ENCODE assay signal across 8 cellular contexts in genomic region chr1:246565751-246566127, GRCh38. TPM values are rescaled to one million over a fixed set of nuclear protein-coding genes. Genes with fewer than 3 reads are reported as not detected.
DNase-seq lines count a peak whose midpoint lies in the region; ATAC-seq and TF ChIP-seq lines count a peak whose summit lies in the region.

No MANE protein-coding gene starts in this region.

- no peaks in the 10 kb centered on the region for H4K20me1 ChIP-seq in OCI-LY1 (ENCODE audit: insufficient read depth, low read length)

- TF ChIP-seq CTCF in OCI-LY1 (IDR thresholded peaks at IDR 0.05; ENCODE audit: low read length), result no peak
- TF ChIP-seq CTCF in endothelial cell (IDR thresholded peaks at IDR 0.05; ENCODE audit: unreplicated experiment), result no peak
- no peak for TF ChIP-seq CTCF in neural crest cell (conservative IDR thresholded peaks at IDR 0.05)

- H3K4me3 ChIP-seq in OCI-LY1 (ENCODE audit: low read depth, low read length, poor library complexity, severe bottlenecking), result peak overlapping the region; percentile 84

- no peak overlapping the region for H2AFZ ChIP-seq in OCI-LY1 (ENCODE audit: low read length)

- no peaks in the 10 kb centered on the region for H3K27me3 ChIP-seq in OCI-LY1 (ENCODE audit: insufficient read depth, low read length)

- H3K27ac ChIP-seq in OCI-LY1 (ENCODE audit: low read depth, low read length, poor library complexity, severe bottlenecking), result no peak overlapping the region

- H3K4me1 Mint-ChIP-seq in stimulated activated naive CD8-positive, alpha-beta T cell treated with anti-CD3 and anti-CD28 coated beads, Interleukin-15, Interleukin-2, amounts not matched to agents 100 ng/mL and 50 ng/mL, for 24 hours (ENCODE audit: low read depth), result peaks cover 46% of the 10 kb centered on the region
- peaks cover 27% of the 10 kb centered on the region for H3K4me1 Mint-ChIP-seq in endothelial cell (ENCODE audit: unreplicated experiment)
- peaks cover 30% of the 10 kb centered on the region for H3K4me1 Mint-ChIP-seq in neural crest cell

- H3K9ac ChIP-seq in OCI-LY1 (ENCODE audit: low read length), result peak overlapping the region; percentile 70

- peak overlapping the region; percentile 99 for H3K4me3 Mint-ChIP-seq in stimulated activated naive CD8-positive, alpha-beta T cell treated with anti-CD3 and anti-CD28 coated beads, Interleukin-15, Interleukin-2, amounts not matched to agents 100 ng/mL and 50 ng/mL, for 24 hours
- H3K4me3 Mint-ChIP-seq in endothelial cell (ENCODE audit: unreplicated experiment) (peak overlapping the region; percentile 95), neural crest cell (peak overlapping the region; percentile 99)

- peaks cover 63% of the 10 kb centered on the region for H3K79me2 ChIP-seq in OCI-LY1 (ENCODE audit: insufficient read depth, low read length)

- no peak for DNase-seq in stimulated activated naive CD8-positive, alpha-beta T cell treated with anti-CD3 and anti-CD28 coated beads, Interleukin-15, Interleukin-2, amounts not matched to agents 100 U/mL and 50 U/mL, for 24 hours
- DNase-seq in endothelial cell (ENCODE audit: low spot score) (no peak), neural crest cell (ENCODE audit: low read depth, low spot score) (no peak), HuH-7 (ENCODE audit: low spot score) (no peak)
- no peak for DNase-seq in stimulated activated CD4-positive, alpha-beta T cell treated with anti-CD3 and anti-CD28 coated beads, Interleukin-4, amount 100 ng/mL, for 1 hour
- no peak for DNase-seq in stimulated activated CD4-positive, alpha-beta T cell treated with anti-CD3 and anti-CD28 coated beads, Interleukin-1b, Interleukin-23, amount 100 ng/mL, for 48 hours

- no peaks in the 10 kb centered on the region for H3F3A ChIP-seq in OCI-LY1 (ENCODE audit: insufficient read depth, low read length)

- H3K36me3 Mint-ChIP-seq in stimulated activated naive CD8-positive, alpha-beta T cell treated with anti-CD3 and anti-CD28 coated beads, Interleukin-15, Interleukin-2, amounts not matched to agents 100 ng/mL and 50 ng/mL, for 24 hours (ENCODE audit: low read depth), result peaks cover 24% of the 10 kb centered on the region
- H3K36me3 Mint-ChIP-seq in endothelial cell (ENCODE audit: low read depth, unreplicated experiment) (peaks cover 4% of the 10 kb centered on the region), neural crest cell (ENCODE audit: low read depth) (no peaks in the 10 kb centered on the region)

- no peaks in the 10 kb centered on the region for H3K9me2 ChIP-seq in OCI-LY1 (ENCODE audit: low read depth, low read length)

- H3K9me3 Mint-ChIP-seq in stimulated activated naive CD8-positive, alpha-beta T cell treated with anti-CD3 and anti-CD28 coated beads, Interleukin-15, Interleukin-2, amounts not matched to agents 100 ng/mL and 50 ng/mL, for 24 hours, result no peaks in the 10 kb centered on the region
- H3K9me3 Mint-ChIP-seq in endothelial cell (ENCODE audit: unreplicated experiment) (no peaks in the 10 kb centered on the region), neural crest cell (no peaks in the 10 kb centered on the region)

- H3K27ac Mint-ChIP-seq in stimulated activated naive CD8-positive, alpha-beta T cell treated with anti-CD3 and anti-CD28 coated beads, Interleukin-15, Interleukin-2, amounts not matched to agents 100 ng/mL and 50 ng/mL, for 24 hours, result peak overlapping the region; percentile 87
- H3K27ac Mint-ChIP-seq in endothelial cell (ENCODE audit: unreplicated experiment) (peak overlapping the region; percentile 93), neural crest cell (ENCODE audit: unreplicated experiment) (peak overlapping the region; percentile 91)

- no peak for ATAC-seq in stimulated activated naive CD8-positive, alpha-beta T cell treated with anti-CD3 and anti-CD28 coated beads, Interleukin-15, Interleukin-2, amounts not matched to agents 100 U/mL and 50 U/mL, for 24 hours

- peak overlapping the region; percentile 80 for H3K4me2 ChIP-seq in OCI-LY1 (ENCODE audit: low read length)

- no peaks in the 10 kb centered on the region for H3K9me3 ChIP-seq in OCI-LY1 (ENCODE audit: low read length)

- peaks cover 19% of the 10 kb centered on the region; the same call in 1 of the 2 replicates for H3K36me3 ChIP-seq in OCI-LY1 (ENCODE audit: insufficient read depth, low read length)

- peaks cover 51% of the 10 kb centered on the region for H3K4me1 ChIP-seq in OCI-LY1 (ENCODE audit: insufficient read depth, low read length, severe bottlenecking)

- no peaks in the 10 kb centered on the region for H3K27me3 Mint-ChIP-seq in stimulated activated naive CD8-positive, alpha-beta T cell treated with anti-CD3 and anti-CD28 coated beads, Interleukin-15, Interleukin-2, amounts not matched to agents 100 ng/mL and 50 ng/mL, for 24 hours
- H3K27me3 Mint-ChIP-seq in endothelial cell (ENCODE audit: unreplicated experiment) (peaks cover 12% of the 10 kb centered on the region), neural crest cell (ENCODE audit: low read depth) (no peaks in the 10 kb centered on the region)

RNA-seq across cellular contexts. Expression of gene TFB2M, which starts 0.3 kb away (rescaled TPM):
- total RNA-seq in endothelial cell (ENCODE audit: unreplicated experiment), result 9.5 TPM
- 9.0 and 9.4 TPM in 2 replicates for total RNA-seq in neural crest cell

RNA-seq across cellular contexts. Expression of gene CNST, which starts 0.5 kb away (rescaled TPM):
- total RNA-seq in endothelial cell (ENCODE audit: unreplicated experiment) (14.6 TPM), neural crest cell (20.5 and 21.6 TPM in 2 replicates)

RNA-seq across cellular contexts. Expression of gene SMYD3, which starts 58.7 kb away (rescaled TPM):
- total RNA-seq in endothelial cell (ENCODE audit: unreplicated experiment) (35.4 TPM), neural crest cell (24.2 and 25.8 TPM in 2 replicates)
